Comparison of ENCODE assay signal across 10 cellular contexts in genomic region chr3:66036586-66037061, GRCh38. TPM values are rescaled to one million over a fixed set of nuclear protein-coding genes. Genes with fewer than 3 reads are reported as not detected.
A peak's percentile ranks its signal among the peaks of the same experiment; 100 is the strongest.
DNase-seq lines count a peak whose midpoint lies in the region; ATAC-seq and TF ChIP-seq lines count a peak whose summit lies in the region.
"Had no signal": no experiment of that assay in that cellular context is flagged by ENCODE, and none has a peak within 500 bp of the region (broad histone marks: within the 10 kb centered on the region; RNA-seq: fewer than 3 reads in every experiment).

No MANE protein-coding gene starts in this region.

- ATAC-seq in RWPE2 (ENCODE audit: low read depth) = no peak
- no peak for ATAC-seq in HG03139 (IDR thresholded peaks at IDR 0.05; ENCODE audit: unreplicated experiment)

- peaks cover 14% of the 10 kb centered on the region for H3K4me1 ChIP-seq in RWPE2 (ENCODE audit: insufficient read depth, poor library complexity, severe bottlenecking)

- no peak for TF ChIP-seq CTCF in BJ (IDR thresholded peaks at IDR 0.05; ENCODE audit: insufficient read depth, low read depth, low read length)
- no peak for TF ChIP-seq CTCF in RWPE2 (IDR thresholded peaks at IDR 0.05; ENCODE audit: poor library complexity, severe bottlenecking)
- TF ChIP-seq CTCF in fibroblast of pulmonary artery (IDR thresholded peaks at IDR 0.05; ENCODE audit: low read length, missing control alignments) = no peak
- no peak for TF ChIP-seq CTCF in osteocyte (IDR thresholded peaks at IDR 0.05)

- no peaks in the 10 kb centered on the region for H3K27me3 Mint-ChIP-seq in osteocyte (ENCODE audit: unreplicated experiment)

- no peaks in the 10 kb centered on the region for H3K9me3 ChIP-seq in RWPE2 (ENCODE audit: severe bottlenecking)

- POLR2A ChIA-PET in BJ (lab: Charles Lee) = no interaction called here

- CTCF ChIA-PET in BJ (lab: Yijun Ruan, JAX) = interaction anchor here (0.7 to 1.7 kb wide), 6 partner anchors 9 to 102 kb away, joined by 3 to 5 read pairs (median 4); no protein-coding TSS in a partner anchor

- no peak for DNase-seq in BJ (ENCODE audit: low read depth)
- DNase-seq in RWPE2 (ENCODE audit: low spot score) = no peak
- DNase-seq in fibroblast of pulmonary artery (ENCODE audit: low read depth) = peak; percentile 46
- no peak for DNase-seq in osteocyte (ENCODE audit: extremely low spot score, unreplicated experiment)
- DNase-seq in SKM-1 treated with dmso at 0.1 percent for 144 hours (lab: John Stamatoyannopoulos, UW; ENCODE audit: unreplicated experiment) = no peak
- no peak for DNase-seq in stimulated activated CD4-positive, alpha-beta T cell treated with anti-CD3 and anti-CD28 coated beads, Interleukin-12 subunit alpha, Interleukin-12 subunit beta, amount 100 ng/mL, for 4 hours
- no peak for DNase-seq in activated effector memory CD4-positive, alpha-beta T cell treated with Interleukin-2 at 50 U/mL for 16 hours
- DNase-seq: activated CD4-positive, alpha-beta memory T cell treated with anti-CD3 and anti-CD28 coated beads for 36 hours; GOT3 had no signal

- H3K36me3 Mint-ChIP-seq in osteocyte (ENCODE audit: unreplicated experiment) = peaks cover 4% of the 10 kb centered on the region
- H3K36me3 Mint-ChIP-seq: activated CD4-positive, alpha-beta memory T cell treated with anti-CD3 and anti-CD28 coated beads for 36 hours had no signal

- H3K36me3 ChIP-seq in BJ (ENCODE audit: control insufficient read depth, insufficient read depth, low read length) (no peaks in the 10 kb centered on the region), RWPE2 (ENCODE audit: low read depth) (no peaks in the 10 kb centered on the region)

- H3K27ac Mint-ChIP-seq in osteocyte (ENCODE audit: unreplicated experiment) = peak overlapping the region; percentile 59
- H3K27ac Mint-ChIP-seq: activated CD4-positive, alpha-beta memory T cell treated with anti-CD3 and anti-CD28 coated beads for 36 hours had no signal

- H3K4me1 Mint-ChIP-seq in osteocyte (ENCODE audit: unreplicated experiment) = peaks cover 53% of the 10 kb centered on the region

- H3K27ac ChIP-seq in RWPE2 (ENCODE audit: poor library complexity, severe bottlenecking) = peak overlapping the region; percentile 68

- no peaks in the 10 kb centered on the region for H3K9me3 Mint-ChIP-seq in osteocyte (ENCODE audit: unreplicated experiment)
- H3K9me3 Mint-ChIP-seq: activated CD4-positive, alpha-beta memory T cell treated with anti-CD3 and anti-CD28 coated beads for 36 hours had no signal

- H3K27me3 ChIP-seq in BJ (ENCODE audit: control insufficient read depth, insufficient read depth, low read length) = no peaks in the 10 kb centered on the region
- H3K27me3 ChIP-seq in RWPE2 (ENCODE audit: insufficient read depth, poor library complexity, severe bottlenecking) = no peaks in the 10 kb centered on the region

- H3K4me3 ChIP-seq in BJ (ENCODE audit: low read depth, low read length) (peak overlapping the region; percentile 81), RWPE2 (ENCODE audit: severe bottlenecking) (peak overlapping the region; percentile 64), fibroblast of pulmonary artery (replicated peaks; ENCODE audit: low read depth, low read length) (peak overlapping the region; percentile 66)

- H3K4me3 Mint-ChIP-seq in osteocyte (ENCODE audit: unreplicated experiment) = peak overlapping the region; percentile 98
- H3K4me3 Mint-ChIP-seq: activated CD4-positive, alpha-beta memory T cell treated with anti-CD3 and anti-CD28 coated beads for 36 hours had no signal

RNA-seq across cellular contexts. Expression of gene MAGI1, which starts 2.1 kb away (rescaled TPM):
- polyA plus RNA-seq in BJ (2011; rRNA removed) = 14.4 and 15.2 TPM in 2 replicates
- polyA minus RNA-seq in BJ (2011; rRNA and poly(A)+ RNA removed) = 24.5 and 31.1 TPM in 2 replicates
- total RNA-seq in osteocyte = 20.1 and 21.9 TPM in 2 replicates
